In the genomic region with DNA sequence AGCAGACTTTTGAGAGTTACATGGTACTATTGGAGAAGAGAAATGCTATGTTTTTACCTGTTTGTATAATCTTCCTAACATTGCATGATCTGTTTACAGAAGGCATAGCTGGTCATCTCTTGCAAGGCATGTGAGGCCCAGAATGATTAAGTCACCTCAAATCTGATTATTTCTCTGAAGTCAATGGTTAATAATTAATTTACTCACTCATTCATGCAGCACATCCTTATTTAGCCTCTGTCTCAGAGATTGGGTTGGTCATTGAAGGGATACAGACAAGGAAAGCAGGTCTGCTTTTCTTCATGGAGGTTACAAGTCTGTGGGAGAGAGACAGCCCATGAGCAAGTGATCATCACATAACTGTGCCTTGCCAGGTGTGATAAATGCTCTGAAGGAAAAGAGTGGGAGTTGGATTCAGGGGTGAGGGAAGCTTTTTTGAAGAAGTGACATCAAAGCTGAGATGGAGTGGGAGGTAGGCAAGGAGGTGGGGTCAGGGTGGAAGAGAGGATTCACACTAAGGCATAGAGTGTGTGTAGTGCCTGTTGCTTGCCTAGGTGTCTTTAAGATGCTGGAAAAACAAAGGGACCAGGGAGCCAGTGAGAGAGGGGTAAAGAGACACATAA, we compare ENCODE assay signal across 25 cellular contexts. TPM values are rescaled to one million over a fixed set of nuclear protein-coding genes. Genes with fewer than 3 reads are reported as not detected.
DNase-seq lines count a peak whose midpoint lies in the region; ATAC-seq, FAIRE-seq and TF ChIP-seq lines count a peak whose summit lies in the region.
"Had no signal": no experiment of that assay in that cellular context is flagged by ENCODE, and none has a peak within 500 bp of the region (broad histone marks: within the 10 kb centered on the region; RNA-seq: fewer than 3 reads in every experiment).

No MANE protein-coding gene starts in this region.

- no peak for FAIRE-seq in pancreas (lab: Jason Lieb, UNC)
- FAIRE-seq: A204.1, GM12892, GM18507 had no signal

- no peaks in the 10 kb centered on the region for H3K9me3 ChIP-seq in pancreas
- H3K9me3 ChIP-seq: Caco-2 had no signal

- no peak overlapping the region for H3K27ac ChIP-seq in pancreas
- H3K27ac ChIP-seq: C4-2B, GM23248, HL-60 had no signal

- H3K4me1 ChIP-seq in pancreas: no peaks in the 10 kb centered on the region
- H3K4me1 ChIP-seq: Caco-2, HAP-1 had no signal

- H3K4me3 ChIP-seq in epithelial cell of proximal tubule (ENCODE audit: low read depth, low read length): no peak overlapping the region
- no peak overlapping the region for H3K4me3 ChIP-seq in pancreas
- H3K4me3 ChIP-seq: GM23248, HAP-1 had no signal

- TF ChIP-seq CTCF in epithelial cell of proximal tubule (conservative IDR thresholded peaks at IDR 0.05; ENCODE audit: low read depth, low read length) (no peak), pancreas (IDR thresholded peaks at IDR 0.05) (no peak)

- peak; percentile 12 for DNase-seq in ACHN
- DNase-seq in Caki2 (ENCODE audit: low read depth): peak; percentile 75
- DNase-seq in epithelial cell of proximal tubule (ENCODE audit: low read depth): peak; percentile 33
- DNase-seq in kidney tubule cell (ENCODE audit: low spot score): peak; percentile 81
- no peak for DNase-seq in NCI-H1694 (lab: John Stamatoyannopoulos, UW)
- DNase-seq in NCI-H524 (lab: John Stamatoyannopoulos, UW): no peak
- no peak for DNase-seq in pancreas
- DNase-seq: AML-193; Caco-2; CD4-positive, alpha-beta T cell; DMS79; GDM1; GM23248; IMR-90 had no signal

- in situ Hi-C loops in ACHN (cut with HindIII; ENCODE audit: low pct_ligation_motif_present, low pct_unique_long_range_greater_than_20kb, low sequenced_read_pairs): no loop called here
- in situ Hi-C loops in Caki2 (cut with HindIII; ENCODE audit: low pct_unique_long_range_greater_than_20kb, low sequenced_read_pairs): no loop called here

- ATAC-seq in HG02623 (IDR thresholded peaks at IDR 0.05; ENCODE audit: unreplicated experiment) (no peak), pancreas (no peak)

- peaks cover 0 to 4% (median 0%) of the 10 kb centered on the region in 4 donors for H3K27me3 ChIP-seq in pancreas

- no peaks in the 10 kb centered on the region for H3K36me3 ChIP-seq in pancreas
- H3K36me3 ChIP-seq: HAP-1 had no signal

- intact Hi-C loops in pancreas (cut with DNase I): no loop called here

RNA-seq across cellular contexts. Expression of a gene that starts 16.3 kb away (rescaled TPM):
- total RNA-seq in Caki2 (2014; rRNA removed; shearing (Covaris generic); ENCODE audit: low replicate concordance): 0.24 and 1.0 TPM in 2 replicates
- not detected in 2 replicates for total RNA-seq in epithelial cell of proximal tubule
- under 1 TPM in 3 of 6 donors, not detected in 3; 0.12 to 0.28 (median 0.15) TPM for total RNA-seq in pancreas
- polyA plus RNA-seq in pancreas: under 1 TPM; 0.12 to 0.15 TPM
- total RNA-seq: CD4-positive, alpha-beta T cell; Daoy; GM23248; H4; HT1080; IMR-90 had no signal
- polyA plus RNA-seq: BJ, GM23248, IMR-90 had no signal

Comparison
In these comparisons a context has a peak if more than half of its experiments do, and no peak if none do; other contexts are left out.
1. DNase-seq: peak in ACHN (single experiment), Caki2 (single experiment), epithelial cell of proximal tubule (single experiment) and kidney tubule cell (single experiment); none in NCI-H1694 (single experiment), NCI-H524 (0 of 2) and pancreas (0 of 6).